ENCODE assay signal across 9 cellular contexts in the genomic region with DNA sequence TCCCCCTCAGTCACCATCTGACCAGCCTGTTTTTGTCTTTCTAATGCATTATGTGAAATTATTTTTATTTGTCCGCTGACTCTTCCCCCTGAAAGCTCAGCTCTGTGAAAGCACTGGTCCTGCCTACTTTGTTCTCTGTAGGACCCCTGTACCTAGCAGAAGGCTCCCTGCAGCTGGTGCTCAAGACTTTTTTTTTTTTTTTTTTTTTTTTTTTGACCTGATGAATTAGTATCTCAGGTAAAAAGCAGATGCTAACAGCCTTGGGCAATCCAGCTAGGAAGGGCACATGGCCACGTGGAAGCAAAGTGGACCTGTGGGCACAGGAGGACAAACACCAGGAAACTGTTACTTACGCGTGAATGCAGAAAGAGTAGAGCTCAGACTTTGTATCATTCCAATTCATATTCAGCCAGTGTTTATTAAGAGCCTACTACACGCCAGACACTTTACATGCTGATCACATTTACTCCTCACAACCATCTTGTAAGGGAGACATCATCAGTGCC. TPM values are rescaled to one million over a fixed set of nuclear protein-coding genes. Genes with fewer than 3 reads are reported as not detected.
DNase-seq lines count a peak whose midpoint lies in the region; ATAC-seq, FAIRE-seq and TF ChIP-seq lines count a peak whose summit lies in the region.
"Had no signal": no experiment of that assay in that cellular context is flagged by ENCODE, and none has a peak within 500 bp of the region (broad histone marks: within the 10 kb centered on the region; RNA-seq: fewer than 3 reads in every experiment).

No MANE protein-coding gene starts in this region.

- H3K27ac Mint-ChIP-seq in astrocyte (ENCODE audit: unreplicated experiment): peak overlapping the region; percentile 53

- no peak for TF ChIP-seq CTCF in right atrium auricular region (IDR thresholded peaks at IDR 0.05)
- no peak for TF ChIP-seq CTCF in astrocyte (IDR thresholded peaks at IDR 0.05; ENCODE audit: insufficient read depth, low read depth, low read length)
- no peak for TF ChIP-seq CTCF in vagina (IDR thresholded peaks at IDR 0.05)

- H3K36me3 ChIP-seq in right atrium auricular region: peaks cover 41% of the 10 kb centered on the region
- H3K36me3 ChIP-seq in astrocyte (ENCODE audit: insufficient read depth, low read length): peaks cover 19% of the 10 kb centered on the region
- peaks cover 41 to 47% of the 10 kb centered on the region in 2 donors for H3K36me3 ChIP-seq in mucosa of rectum (ENCODE audit: control insufficient read depth in 2 of 2, insufficient read depth in 2 of 2, low read length in 2 of 2)
- H3K36me3 ChIP-seq in vagina: peaks cover 0 to 33% of the 10 kb centered on the region in 2 donors

- H3K4me1 Mint-ChIP-seq in astrocyte (ENCODE audit: low read depth, unreplicated experiment): peaks cover 17% of the 10 kb centered on the region

- H3K4me3 Mint-ChIP-seq in astrocyte (ENCODE audit: unreplicated experiment): peak overlapping the region; percentile 94

- in situ Hi-C loops in ACHN (cut with HindIII; ENCODE audit: low pct_ligation_motif_present, low pct_unique_long_range_greater_than_20kb, low sequenced_read_pairs): no loop called here

- H4K20me1 ChIP-seq in astrocyte (ENCODE audit: insufficient read depth, low read length): peaks cover 41% of the 10 kb centered on the region

- H3K4me2 ChIP-seq in astrocyte (ENCODE audit: low read length): peak overlapping the region; percentile 96

- H3K9me3 ChIP-seq in right atrium auricular region: no peaks in the 10 kb centered on the region
- H3K9me3 ChIP-seq in astrocyte (ENCODE audit: insufficient read depth, low read depth, low read length): no peaks in the 10 kb centered on the region
- no peaks in the 10 kb centered on the region for H3K9me3 ChIP-seq in mucosa of rectum (ENCODE audit: control insufficient read depth in 2 of 2, low read length in 2 of 2)
- H3K9me3 ChIP-seq in vagina: no peaks in the 10 kb centered on the region

- no peaks in the 10 kb centered on the region for H3K27me3 Mint-ChIP-seq in astrocyte (ENCODE audit: low read depth, unreplicated experiment)

- H3K4me3 ChIP-seq in right atrium auricular region (peak overlapping the region; percentile 60 to 88), astrocyte (ENCODE audit: insufficient read depth, low read depth, low read length) (no peak overlapping the region), mucosa of rectum (ENCODE audit: low read length in 2 of 2) (peak overlapping the region; percentile 33 to 62), vagina (peak overlapping the region; percentile 73 to 78)

- intact Hi-C loops in Right ventricle myocardium superior (cut with DNase I): loop anchor here (5.0 kb wide), 1 partner anchor 39 kb away; no protein-coding TSS in a partner anchor
- intact Hi-C loops in vagina (cut with DNase I): no loop called here

- H3K79me2 ChIP-seq in astrocyte (ENCODE audit: insufficient read depth, low read length): peaks cover 5% of the 10 kb centered on the region

- no peak overlapping the region for H2AFZ ChIP-seq in astrocyte (ENCODE audit: low read depth, low read length)

- H3K27ac ChIP-seq in right atrium auricular region (peak overlapping the region in 1 of 2 donors; percentile 80), astrocyte (ENCODE audit: low read depth, low read length) (no peak overlapping the region), mucosa of rectum (ENCODE audit: low read depth in 2 of 2, low read length in 2 of 2) (no peak overlapping the region), vagina (peak overlapping the region; percentile 52)

- H3K4me1 ChIP-seq in right atrium auricular region (peaks cover 0 to 25% of the 10 kb centered on the region in 2 donors), astrocyte (ENCODE audit: insufficient read depth, low read length) (peaks cover 7% of the 10 kb centered on the region), mucosa of rectum (ENCODE audit: control insufficient read depth in 2 of 2, insufficient read depth in 2 of 2, low read length in 2 of 2) (peaks cover 13 to 22% of the 10 kb centered on the region in 2 donors), vagina (peaks cover 13% of the 10 kb centered on the region)

- H3K9me3 Mint-ChIP-seq in astrocyte (ENCODE audit: unreplicated experiment): no peaks in the 10 kb centered on the region

- H3K9ac ChIP-seq in astrocyte (ENCODE audit: low read length) (no peak overlapping the region), mucosa of rectum (ENCODE audit: low read depth in 1 of 2, low read length in 2 of 2) (no peak overlapping the region)

- FAIRE-seq in astrocyte (lab: Jason Lieb, UNC) (no peak), RCC 7860 (lab: Jason Lieb, UNC) (no peak)
- FAIRE-seq: HTR-8/SVneo had no signal

- TF ChIP-seq POLR2A in vagina (IDR thresholded peaks at IDR 0.05): no peak

- DNase-seq in right atrium auricular region (ENCODE audit: low spot score) (no peak), Right ventricle myocardium superior (no peak), astrocyte (ENCODE audit: low read depth) (no peak), vagina (ENCODE audit: extremely low spot score in 2 of 2) (no peak), ACHN (no peak), RCC 7860 (ENCODE audit: low spot score) (no peak)

- ATAC-seq in Right ventricle myocardium superior (ENCODE audit: poor library complexity) (no peak), HG02852 (IDR thresholded peaks at IDR 0.05; ENCODE audit: unreplicated experiment) (no peak)

- H3K36me3 Mint-ChIP-seq in astrocyte (ENCODE audit: low read depth, unreplicated experiment): peaks cover 34% of the 10 kb centered on the region

- H3K27me3 ChIP-seq in right atrium auricular region (no peaks in the 10 kb centered on the region), astrocyte (ENCODE audit: insufficient read depth, low read length) (no peaks in the 10 kb centered on the region), mucosa of rectum (ENCODE audit: control insufficient read depth in 2 of 2, insufficient read depth in 2 of 2, low read length in 2 of 2) (no peaks in the 10 kb centered on the region), vagina (no peaks in the 10 kb centered on the region)

RNA-seq across cellular contexts. Expression of a gene that starts 0.6 kb away (rescaled TPM):
- 10 to 100 TPM; 19.6 to 30.3 TPM for total RNA-seq in right atrium auricular region
- 22.6 TPM for total RNA-seq in Right ventricle myocardium superior
- 23.1 and 27.7 TPM in 2 replicates for total RNA-seq in astrocyte
- 38.1 TPM for total RNA-seq in vagina

RNA-seq across cellular contexts. Expression of a gene that starts 18.3 kb away (rescaled TPM):
- total RNA-seq in right atrium auricular region: 10 to 100 TPM; 51.6 to 74.8 TPM
- 33.4 TPM for total RNA-seq in Right ventricle myocardium superior
- total RNA-seq in astrocyte: 71.5 and 88.2 TPM in 2 replicates
- 22.8 TPM for total RNA-seq in vagina

RNA-seq across cellular contexts. Expression of a gene that starts 23.6 kb away (rescaled TPM):
- total RNA-seq in right atrium auricular region: 100 to 1,000 TPM; 355 to 363 TPM
- total RNA-seq in Right ventricle myocardium superior: 353 TPM
- 10.3 and 11.7 TPM in 2 replicates for total RNA-seq in astrocyte
- total RNA-seq in vagina: 20.1 TPM

RNA-seq across cellular contexts. Expression of a gene that starts 45.8 kb away (rescaled TPM):
- total RNA-seq in right atrium auricular region (1 to 10 TPM in 1 of 2 donors, under 1 TPM in 1; 0.98 to 1.1 TPM), Right ventricle myocardium superior (1.1 TPM), astrocyte (7.0 and 8.7 TPM in 2 replicates), vagina (8.3 TPM)

RNA-seq across cellular contexts. Expression of a gene that starts 46.9 kb away (rescaled TPM):
- not detected for total RNA-seq in right atrium auricular region
- not detected for total RNA-seq in Right ventricle myocardium superior
- total RNA-seq in astrocyte: not detected in 2 replicates
- 3.4 TPM for total RNA-seq in vagina

Comparison
In these comparisons a context has a peak if more than half of its experiments do, and no peak if none do; other contexts are left out.
1. RNA of a gene that starts 23.6 kb away (total RNA-seq): 355 to 363 TPM in right atrium auricular region and 353 TPM in Right ventricle myocardium superior (single experiment); 20.1 TPM in vagina (single experiment) and 10.3 to 11.7 TPM in astrocyte; every median in the first group is over 10 times any median in the second.